In the genomic region with DNA sequence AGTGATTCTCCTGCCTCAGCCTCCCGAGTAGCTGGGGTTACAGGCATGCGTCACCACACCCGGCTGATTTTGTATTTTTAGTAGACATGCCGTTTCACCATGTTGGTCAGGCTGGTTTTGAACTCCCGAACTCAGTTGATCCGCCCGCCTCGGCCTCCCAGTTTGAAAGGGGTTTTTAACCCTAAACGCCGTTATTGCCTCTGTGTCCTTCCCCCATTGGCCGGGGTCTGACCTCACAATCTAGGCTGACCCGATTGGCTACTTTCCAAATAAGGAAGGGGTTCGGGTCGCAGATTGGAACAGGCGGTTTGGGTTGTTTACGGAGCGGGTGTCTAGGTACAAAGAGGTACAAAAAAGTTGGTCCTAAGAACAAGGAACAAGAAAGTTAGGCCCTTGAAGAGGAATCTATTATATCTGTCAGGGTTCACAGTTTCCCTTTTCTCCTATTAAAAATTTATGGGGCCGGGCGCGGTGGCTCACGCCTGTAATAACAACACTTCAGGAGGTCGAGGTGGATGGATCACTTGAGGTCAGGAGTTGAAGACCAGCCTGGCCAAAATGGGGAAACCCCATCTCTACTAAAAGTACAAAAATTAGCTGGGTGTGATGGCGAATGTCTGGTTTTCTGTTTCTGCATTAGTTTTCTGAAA, we compare ENCODE assay signal across 9 cellular contexts. TPM values are rescaled to one million over a fixed set of nuclear protein-coding genes. Genes with fewer than 3 reads are reported as not detected.
DNase-seq lines count a peak whose midpoint lies in the region.
"Had no signal": no experiment of that assay in that cellular context is flagged by ENCODE, and none has a peak within 500 bp of the region (broad histone marks: within the 10 kb centered on the region; RNA-seq: fewer than 3 reads in every experiment).

No MANE protein-coding gene starts in this region.

- H3K27me3 ChIP-seq in SJSA1 (replicated peaks) (no peaks in the 10 kb centered on the region), adipocyte (replicated peaks; ENCODE audit: control insufficient read depth, insufficient read depth, low read length) (no peaks in the 10 kb centered on the region), iPS DF 6.9 (ENCODE audit: control insufficient read depth, insufficient read depth, low read length) (no peaks in the 10 kb centered on the region)

- H3K9me3 ChIP-seq in SJSA1 (replicated peaks) (peaks cover 9% of the 10 kb centered on the region; the same call in 1 of the 2 replicates), adipocyte (ENCODE audit: control insufficient read depth, low read length) (peaks cover 35% of the 10 kb centered on the region), iPS DF 6.9 (ENCODE audit: control insufficient read depth, insufficient read depth, low read length) (no peaks in the 10 kb centered on the region)
- H3K9me3 ChIP-seq: A549 had no signal

- H3K4me1 ChIP-seq in SJSA1 (replicated peaks) = no peaks in the 10 kb centered on the region
- no peaks in the 10 kb centered on the region for H3K4me1 ChIP-seq in adipocyte (ENCODE audit: control insufficient read depth, insufficient read depth, low read length)
- H3K4me1 ChIP-seq in iPS DF 6.9 (ENCODE audit: control insufficient read depth, insufficient read depth, low read length) = no peaks in the 10 kb centered on the region
- H3K4me1 ChIP-seq: A549 had no signal

- no peaks in the 10 kb centered on the region; the same call in 1 of the 2 replicates for H3K36me3 ChIP-seq in SJSA1
- H3K36me3 ChIP-seq in adipocyte (ENCODE audit: control insufficient read depth, insufficient read depth, low read length, severe bottlenecking) = peaks cover 5% of the 10 kb centered on the region
- no peaks in the 10 kb centered on the region; the same call in 1 of the 2 replicates for H3K36me3 ChIP-seq in iPS DF 6.9 (ENCODE audit: control insufficient read depth, insufficient read depth, low read length)

- DNase-seq in DMS53 (lab: John Stamatoyannopoulos, UW) (peak; percentile 52), DMS53 treated with DMSO at 0.1 percent for 48 hours (lab: John Stamatoyannopoulos, UW; ENCODE audit: unreplicated experiment) (no peak), SJSA1 (ENCODE audit: low read depth in 1 of 2, low spot score in 2 of 2) (no peak), adipocyte (ENCODE audit: low read depth) (peak; percentile 27), iPS DF 6.9 (ENCODE audit: low read depth, low spot score) (peak; percentile 75), NCI-H187 (lab: John Stamatoyannopoulos, UW) (no peak), HCEC 1CT (no peak)

- WGBS in iPS DF 6.9 (ENCODE audit: insufficient coverage, insufficient read length) = no CpG with 5 or more reads among the region's 23 CpGs

- no peak overlapping the region for H3K27ac ChIP-seq in SJSA1
- H3K27ac ChIP-seq in iPS DF 6.9 (ENCODE audit: low read length) = no peak overlapping the region
- peak overlapping the region; percentile 44 to 95 (median 89) for H3K27ac ChIP-seq in skin epidermis
- H3K27ac ChIP-seq: A549 had no signal

- H3K9ac ChIP-seq in adipocyte (ENCODE audit: low read length) = peak overlapping the region; percentile 93

- peak overlapping the region; percentile 48 for H3K4me3 ChIP-seq in SJSA1
- peak overlapping the region; percentile 95 for H3K4me3 ChIP-seq in adipocyte (ENCODE audit: low read length)
- H3K4me3 ChIP-seq in iPS DF 6.9 (ENCODE audit: low read length) = peak overlapping the region; percentile 90
- peak overlapping the region; percentile 43 to 96 (median 73) for H3K4me3 ChIP-seq in skin epidermis
- H3K4me3 ChIP-seq: A549 had no signal

RNA-seq across cellular contexts. Expression of a gene that starts 1.0 kb away (rescaled TPM):
- total RNA-seq in SJSA1 (2014; rRNA removed; shearing (Covaris generic)) = 1.6 and 3.0 TPM in 2 replicates

RNA-seq across cellular contexts. Expression of a gene that starts 34.0 kb away (rescaled TPM):
- total RNA-seq in SJSA1 (2014; rRNA removed; shearing (Covaris generic)) = 12.6 and 14.6 TPM in 2 replicates

RNA-seq across cellular contexts. Expression of a gene that starts 45.2 kb away (rescaled TPM):
- 5.8 and 44.6 TPM in 2 replicates for total RNA-seq in SJSA1 (2014; rRNA removed; shearing (Covaris generic))

Comparison
In these comparisons a context has a peak if more than half of its experiments do, and no peak if none do; other contexts are left out.
1. DNase-seq: peak in DMS53 (single experiment), adipocyte (single experiment) and iPS DF 6.9 (single experiment); none in DMS53 treated with DMSO at 0.1 percent for 48 hours (single experiment), SJSA1 (0 of 2), NCI-H187 (0 of 2) and HCEC 1CT (single experiment).
2. H3K27ac ChIP-seq: peak in skin epidermis (21 of 21); none in SJSA1 (single experiment) and iPS DF 6.9 (single experiment).
3. Peak in every context shown above with its lines, with median percentiles within 50 percentile points of each other: H3K4me3 ChIP-seq.